20 cellular contexts compared by ENCODE assay signal in genomic region chr2:71561441-71562267, GRCh38.
A peak's percentile ranks its signal among the peaks of the same experiment; 100 is the strongest.
DNase-seq lines count a peak whose midpoint lies in the region; ATAC-seq and TF ChIP-seq lines count a peak whose summit lies in the region.
"Had no signal": no experiment of that assay in that cellular context is flagged by ENCODE, and none has a peak within 500 bp of the region (broad histone marks: within the 10 kb centered on the region; RNA-seq: fewer than 3 reads in every experiment).

No MANE protein-coding gene starts in this region.

- no peak overlapping the region for H3K4ac ChIP-seq in mesenchymal stem cell (ENCODE audit: low read depth in 1 of 2, low read length in 2 of 2)

- intact Hi-C loops in natural killer cell (cut with micrococcal nuclease): no loop called here
- intact Hi-C loops in thyroid gland (cut with DNase I): no loop called here
- intact Hi-C loops in uterus (cut with DNase I; ENCODE audit: low total_unique reads): no loop called here

- H3K4me1 ChIP-seq in mesenchymal stem cell (ENCODE audit: control insufficient read depth, insufficient read depth, low read depth, low read length) (peaks cover 62% of the 10 kb centered on the region), thyroid gland (peaks cover 10 to 73% of the 10 kb centered on the region in 2 donors), uterus (no peaks in the 10 kb centered on the region)

- no peaks in the 10 kb centered on the region for H3K4me1 Mint-ChIP-seq in natural killer cell treated with Interleukin-12 subunit alpha and Interleukin-12 subunit beta and Interleukin-15 and Interleukin-18, amount 100 ng/mL, for 72 hours (ENCODE audit: low read depth in 2 of 2)
- H3K4me1 Mint-ChIP-seq in natural killer cell (no peaks in the 10 kb centered on the region), type B pancreatic cell (ENCODE audit: unreplicated experiment) (peaks cover 15% of the 10 kb centered on the region)

- no peak overlapping the region for H4K91ac ChIP-seq in mesenchymal stem cell (ENCODE audit: low read length)

- H3K27me3 ChIP-seq in mesenchymal stem cell (ENCODE audit: control insufficient read depth in 1 of 2, insufficient read depth in 1 of 2, low read length in 2 of 2) (peaks cover 0 to 55% of the 10 kb centered on the region in 2 experiments), thyroid gland (no peaks in the 10 kb centered on the region), uterus (no peaks in the 10 kb centered on the region)
- H3K27me3 ChIP-seq: MG63 had no signal

- H3K23ac ChIP-seq in mesenchymal stem cell (ENCODE audit: low read length in 2 of 2): no peak overlapping the region

- ATAC-seq in natural killer cell treated with Interleukin-12 subunit alpha and Interleukin-12 subunit beta and Interleukin-15 and Interleukin-18, amount 100 ng/mL, for 72 hours: no peak
- ATAC-seq in natural killer cell: no peak
- ATAC-seq: PC-3 had no signal

- H2BK5ac ChIP-seq in mesenchymal stem cell (ENCODE audit: low read depth, low read length, poor library complexity, severe bottlenecking): no peak overlapping the region

- peaks cover 0 to 85% of the 10 kb centered on the region in 2 experiments for H3K36me3 ChIP-seq in mesenchymal stem cell (ENCODE audit: control insufficient read depth in 1 of 2, insufficient read depth in 2 of 2, low read depth in 1 of 2, low read length in 2 of 2)
- H3K36me3 ChIP-seq in thyroid gland: no peaks in the 10 kb centered on the region
- H3K36me3 ChIP-seq in uterus: no peaks in the 10 kb centered on the region
- H3K36me3 ChIP-seq: MG63 had no signal

- H3K4me3 ChIP-seq in mesenchymal stem cell (ENCODE audit: insufficient read depth in 1 of 2, low read depth in 1 of 2, low read length in 2 of 2): no peak overlapping the region
- H3K4me3 ChIP-seq in thyroid gland (replicated peaks in 1 of 3): no peak overlapping the region
- H3K4me3 ChIP-seq in uterus: no peak overlapping the region
- H3K4me3 ChIP-seq: MG63 had no signal

- H2AFZ ChIP-seq in mesenchymal stem cell (ENCODE audit: low read depth, low read length): no peak overlapping the region

- H4K8ac ChIP-seq in mesenchymal stem cell (ENCODE audit: low read length): no peak overlapping the region

- H3K9ac ChIP-seq in mesenchymal stem cell (ENCODE audit: low read length): no peak overlapping the region
- H3K9ac ChIP-seq: KMS-11, SK-N-SH had no signal

- no peak overlapping the region for H3K18ac ChIP-seq in mesenchymal stem cell (ENCODE audit: low read depth in 1 of 2, low read length in 2 of 2)

- no peak overlapping the region for H2BK12ac ChIP-seq in mesenchymal stem cell (ENCODE audit: low read length in 2 of 2)

- H3K9me3 ChIP-seq in mesenchymal stem cell (ENCODE audit: control insufficient read depth, low read length) (no peaks in the 10 kb centered on the region), thyroid gland (no peaks in the 10 kb centered on the region), uterus (no peaks in the 10 kb centered on the region)
- H3K9me3 ChIP-seq: MG63, SK-N-SH had no signal

- no peak overlapping the region for H3K14ac ChIP-seq in mesenchymal stem cell (ENCODE audit: low read length in 2 of 2)

- H3K79me1 ChIP-seq in mesenchymal stem cell (replicated peaks; ENCODE audit: low read length, poor library complexity, severe bottlenecking): peaks cover 12% of the 10 kb centered on the region

- no peak overlapping the region for H3K4me2 ChIP-seq in mesenchymal stem cell (ENCODE audit: low read length, poor library complexity, severe bottlenecking)
- H3K4me2 ChIP-seq: KMS-11, SK-N-SH had no signal

- H2BK15ac ChIP-seq in mesenchymal stem cell (ENCODE audit: low read depth, poor library complexity, severe bottlenecking): no peak overlapping the region

- no peak overlapping the region for H2BK120ac ChIP-seq in mesenchymal stem cell (ENCODE audit: low read depth, low read length)

- 94% methylated on average over 15 of the region's 15 CpGs for WGBS in mesenchymal stem cell
- 92 to 95% methylated on average over 11 to 15 of the region's 15 CpGs for WGBS in thyroid gland, 2 donors

- no peak overlapping the region for H3K4me3 Mint-ChIP-seq in natural killer cell treated with Interleukin-12 subunit alpha and Interleukin-12 subunit beta and Interleukin-15 and Interleukin-18, amount 100 ng/mL, for 72 hours
- H3K4me3 Mint-ChIP-seq in natural killer cell (no peak overlapping the region), type B pancreatic cell (no peak overlapping the region)
- H3K4me3 Mint-ChIP-seq: CD4-positive, alpha-beta T cell had no signal

- TF ChIP-seq POLR2A in thyroid gland (IDR thresholded peaks at IDR 0.05) (no peak), uterus (IDR thresholded peaks at IDR 0.05) (no peak)

- H3K27me3 Mint-ChIP-seq in natural killer cell treated with Interleukin-12 subunit alpha and Interleukin-12 subunit beta and Interleukin-15 and Interleukin-18, amount 100 ng/mL, for 72 hours: no peaks in the 10 kb centered on the region
- H3K27me3 Mint-ChIP-seq in natural killer cell (ENCODE audit: low read depth in 2 of 2): no peaks in the 10 kb centered on the region
- H3K27me3 Mint-ChIP-seq in type B pancreatic cell: no peaks in the 10 kb centered on the region
- H3K27me3 Mint-ChIP-seq: CD4-positive, alpha-beta T cell had no signal

- H3K36me3 Mint-ChIP-seq in natural killer cell treated with Interleukin-12 subunit alpha and Interleukin-12 subunit beta and Interleukin-15 and Interleukin-18, amount 100 ng/mL, for 72 hours: no peaks in the 10 kb centered on the region
- H3K36me3 Mint-ChIP-seq in natural killer cell (no peaks in the 10 kb centered on the region), type B pancreatic cell (no peaks in the 10 kb centered on the region)

- no peak for TF ChIP-seq CTCF in natural killer cell (IDR thresholded peaks at IDR 0.05)
- TF ChIP-seq CTCF in thyroid gland (IDR thresholded peaks at IDR 0.05): no peak
- no peak for TF ChIP-seq CTCF in type B pancreatic cell (conservative IDR thresholded peaks at IDR 0.05)
- TF ChIP-seq CTCF in uterus (IDR thresholded peaks at IDR 0.05): no peak

- peak; percentile 44 for DNase-seq in natural killer cell treated with Interleukin-12 subunit alpha and Interleukin-12 subunit beta and Interleukin-15 and Interleukin-18, amount 100 ng/mL, for 72 hours (ENCODE audit: low spot score)
- no peak for DNase-seq in natural killer cell
- DNase-seq in cerebellum (ENCODE audit: low spot score): peak; percentile 43
- no peak for DNase-seq in mesenchymal stem cell
- DNase-seq in thyroid gland: peak; percentile 25 to 35
- no peak for DNase-seq in islet precursor cell
- DNase-seq in type B pancreatic cell (ENCODE audit: extremely low spot score, unreplicated experiment): no peak
- DNase-seq in uterus: no peak
- DNase-seq: CD4-positive, alpha-beta T cell; DMS79 treated with DMSO at 0.1 percent for 48 hours; GDM1; MG63; NCI-H1105 treated with DMSO at 0.1 percent for 48 hours; NCI-H2029 treated with DMSO at 0.1 percent for 48 hours; NCI-H226; NCI-H526 treated with DMSO at 0.1 percent for 48 hours; PC-3; SK-N-SH had no signal

- H3K27ac Mint-ChIP-seq in natural killer cell treated with Interleukin-12 subunit alpha and Interleukin-12 subunit beta and Interleukin-15 and Interleukin-18, amount 100 ng/mL, for 72 hours: no peak overlapping the region
- H3K27ac Mint-ChIP-seq in natural killer cell (no peak overlapping the region), type B pancreatic cell (no peak overlapping the region)
- H3K27ac Mint-ChIP-seq: CD4-positive, alpha-beta T cell had no signal

- H3K9me3 Mint-ChIP-seq in natural killer cell treated with Interleukin-12 subunit alpha and Interleukin-12 subunit beta and Interleukin-15 and Interleukin-18, amount 100 ng/mL, for 72 hours: no peaks in the 10 kb centered on the region
- H3K9me3 Mint-ChIP-seq in natural killer cell (no peaks in the 10 kb centered on the region), type B pancreatic cell (no peaks in the 10 kb centered on the region)
- H3K9me3 Mint-ChIP-seq: CD4-positive, alpha-beta T cell had no signal

- H3K27ac ChIP-seq in mesenchymal stem cell (ENCODE audit: low read length, poor library complexity, severe bottlenecking): peak overlapping the region; percentile 70
- H3K27ac ChIP-seq in thyroid gland: peak overlapping the region in 1 of 3 donors; percentile 35
- no peak overlapping the region for H3K27ac ChIP-seq in uterus
- H3K27ac ChIP-seq: HL-60, KMS-11 had no signal

- peak overlapping the region; percentile 18 for H2AK5ac ChIP-seq in mesenchymal stem cell (ENCODE audit: low read length, severe bottlenecking)

Comparison
In these comparisons a context has a peak if more than half of its experiments do, and no peak if none do; other contexts are left out.
1. DNase-seq: peak in natural killer cell treated with Interleukin-12 subunit alpha and Interleukin-12 subunit beta and Interleukin-15 and Interleukin-18, amount 100 ng/mL, for 72 hours (single experiment), cerebellum (single experiment) and thyroid gland (2 of 2); none in natural killer cell (single experiment), mesenchymal stem cell (single experiment), islet precursor cell (single experiment), type B pancreatic cell (single experiment) and uterus (0 of 2).